14 cellular contexts compared by ENCODE assay signal in genomic region chr6:36947570-36948351, GRCh38. TPM values are rescaled to one million over a fixed set of nuclear protein-coding genes. Genes with fewer than 3 reads are reported as not detected.
DNase-seq lines count a peak whose midpoint lies in the region; ATAC-seq lines count a peak whose summit lies in the region.
"Had no signal": no experiment of that assay in that cellular context is flagged by ENCODE, and none has a peak within 500 bp of the region (broad histone marks: within the 10 kb centered on the region; RNA-seq: fewer than 3 reads in every experiment).

No MANE protein-coding gene starts in this region.

- POLR2A ChIA-PET in activated naive CD8-positive, alpha-beta T cell treated with anti-CD3 and anti-CD28 coated beads, Interleukin-2, amount 10 ng/mL, durations not matched to agents 7 days and 5 days (lab: Charles Lee): interaction anchor here (0.9 to 2.1 kb wide), 2 partner anchors 35 to 38 kb away, joined by 3 to 7 read pairs; partner anchors contain the start of gene MTCH1
- POLR2A ChIA-PET in activated CD4-positive, alpha-beta memory T cell treated with anti-CD3 and anti-CD28 coated beads, Interleukin-2, amount 10 ng/mL, durations not matched to agents 7 days and 5 days (lab: Charles Lee): interaction anchor here (0.7 to 1.6 kb wide), 4 partner anchors 10 to 73 kb away, joined by 3 to 5 read pairs (median 3); partner anchors contain the start of genes C6orf89 and PPIL1

- no peaks in the 10 kb centered on the region for H3K9me3 ChIP-seq in thymus (ENCODE audit: control insufficient read depth)
- H3K9me3 ChIP-seq: BE2C, vagina had no signal

- no peaks in the 10 kb centered on the region for H3K36me3 ChIP-seq in thymus (ENCODE audit: control insufficient read depth, insufficient read depth)
- H3K36me3 ChIP-seq: BE2C, vagina had no signal

- peak; percentile 97 for ATAC-seq in activated naive CD8-positive, alpha-beta T cell treated with anti-CD3 and anti-CD28 coated beads, Interleukin-2, amount 10 ng/mL, durations not matched to agents 7 days and 5 days (ENCODE audit: low read depth)
- no peak for ATAC-seq in GM18498 (IDR thresholded peaks at IDR 0.05; ENCODE audit: unreplicated experiment)
- ATAC-seq in GM21737 (IDR thresholded peaks at IDR 0.05; ENCODE audit: unreplicated experiment): no peak

- peak; percentile 53 for DNase-seq in activated naive CD8-positive, alpha-beta T cell treated with anti-CD3 and anti-CD28 coated beads, Interleukin-2, amount 10 ng/mL, durations not matched to agents 7 days and 5 days
- DNase-seq in activated naive CD8-positive, alpha-beta T cell treated with anti-CD3 and anti-CD28 coated beads for 36 hours: no peak
- peak; percentile 71 for DNase-seq in activated CD4-positive, alpha-beta memory T cell treated with anti-CD3 and anti-CD28 coated beads, Interleukin-2, amount 10 ng/mL, durations not matched to agents 7 days and 5 days
- peak; percentile 82 to 93 for DNase-seq in hippocampal formation (lab: John Stamatoyannopoulos, UW)
- no peak for DNase-seq in NCI-H2227 treated with DMSO at 0.1 percent for 48 hours (lab: John Stamatoyannopoulos, UW)
- DNase-seq: BE2C; NCI-H510A treated with DMSO at 0.1 percent for 48 hours; stimulated activated CD4-positive, alpha-beta T cell treated with anti-CD3 and anti-CD28 coated beads, Interleukin-4, amount 100 ng/mL, for 24 hours; T1000 had no signal

- peak overlapping the region; percentile 53 for H3K27ac ChIP-seq in thymus (ENCODE audit: low read depth)
- H3K27ac ChIP-seq: vagina had no signal

- H3K36me3 Mint-ChIP-seq in activated naive CD8-positive, alpha-beta T cell treated with anti-CD3 and anti-CD28 coated beads, Interleukin-2, amount 10 ng/mL, durations not matched to agents 7 days and 5 days: no peaks in the 10 kb centered on the region
- H3K36me3 Mint-ChIP-seq in activated naive CD8-positive, alpha-beta T cell treated with anti-CD3 and anti-CD28 coated beads for 36 hours: no peaks in the 10 kb centered on the region
- no peaks in the 10 kb centered on the region for H3K36me3 Mint-ChIP-seq in activated CD4-positive, alpha-beta memory T cell treated with anti-CD3 and anti-CD28 coated beads, Interleukin-2, amount 10 ng/mL, durations not matched to agents 7 days and 5 days (ENCODE audit: low read depth)

- H3K27me3 ChIP-seq in thymus (ENCODE audit: control insufficient read depth, insufficient read depth): no peaks in the 10 kb centered on the region
- H3K27me3 ChIP-seq: BE2C, vagina had no signal

- H3K27me3 Mint-ChIP-seq in activated naive CD8-positive, alpha-beta T cell treated with anti-CD3 and anti-CD28 coated beads, Interleukin-2, amount 10 ng/mL, durations not matched to agents 7 days and 5 days: peaks cover 19% of the 10 kb centered on the region
- no peaks in the 10 kb centered on the region for H3K27me3 Mint-ChIP-seq in activated naive CD8-positive, alpha-beta T cell treated with anti-CD3 and anti-CD28 coated beads for 36 hours
- peaks cover 21% of the 10 kb centered on the region for H3K27me3 Mint-ChIP-seq in activated CD4-positive, alpha-beta memory T cell treated with anti-CD3 and anti-CD28 coated beads, Interleukin-2, amount 10 ng/mL, durations not matched to agents 7 days and 5 days

- WGBS in thymus: 58% methylated on average over 12 of the region's 12 CpGs

- peak overlapping the region; percentile 60 for H3K4me3 Mint-ChIP-seq in activated naive CD8-positive, alpha-beta T cell treated with anti-CD3 and anti-CD28 coated beads, Interleukin-2, amount 10 ng/mL, durations not matched to agents 7 days and 5 days
- no peak overlapping the region for H3K4me3 Mint-ChIP-seq in activated naive CD8-positive, alpha-beta T cell treated with anti-CD3 and anti-CD28 coated beads for 36 hours
- peak overlapping the region; percentile 30 for H3K4me3 Mint-ChIP-seq in activated CD4-positive, alpha-beta memory T cell treated with anti-CD3 and anti-CD28 coated beads, Interleukin-2, amount 10 ng/mL, durations not matched to agents 7 days and 5 days

- H3K27ac Mint-ChIP-seq in activated naive CD8-positive, alpha-beta T cell treated with anti-CD3 and anti-CD28 coated beads, Interleukin-2, amount 10 ng/mL, durations not matched to agents 7 days and 5 days: no peak overlapping the region
- H3K27ac Mint-ChIP-seq in activated naive CD8-positive, alpha-beta T cell treated with anti-CD3 and anti-CD28 coated beads for 36 hours: no peak overlapping the region
- H3K27ac Mint-ChIP-seq in activated CD4-positive, alpha-beta memory T cell treated with anti-CD3 and anti-CD28 coated beads, Interleukin-2, amount 10 ng/mL, durations not matched to agents 7 days and 5 days: no peak overlapping the region

- H3K4me1 ChIP-seq in thymus (ENCODE audit: control insufficient read depth, insufficient read depth, low read length): peaks cover 19% of the 10 kb centered on the region
- H3K4me1 ChIP-seq: BE2C, vagina had no signal

- CTCF ChIA-PET in activated CD4-positive, alpha-beta memory T cell treated with anti-CD3 and anti-CD28 coated beads, Interleukin-2, amount 10 ng/mL, durations not matched to agents 7 days and 5 days (lab: Charles Lee): interaction anchor here (0.7 to 1.8 kb wide), 3 partner anchors 8 to 104 kb away, joined by 3 to 5 read pairs (median 3); no protein-coding TSS in a partner anchor

- H3K9me3 Mint-ChIP-seq in activated naive CD8-positive, alpha-beta T cell treated with anti-CD3 and anti-CD28 coated beads, Interleukin-2, amount 10 ng/mL, durations not matched to agents 7 days and 5 days: no peaks in the 10 kb centered on the region
- H3K9me3 Mint-ChIP-seq in activated naive CD8-positive, alpha-beta T cell treated with anti-CD3 and anti-CD28 coated beads for 36 hours: no peaks in the 10 kb centered on the region
- H3K9me3 Mint-ChIP-seq in activated CD4-positive, alpha-beta memory T cell treated with anti-CD3 and anti-CD28 coated beads, Interleukin-2, amount 10 ng/mL, durations not matched to agents 7 days and 5 days: no peaks in the 10 kb centered on the region

- no peak overlapping the region for H3K4me3 ChIP-seq in thymus (ENCODE audit: low read length)
- H3K4me3 ChIP-seq: vagina had no signal

- peaks cover 22% of the 10 kb centered on the region for H3K4me1 Mint-ChIP-seq in activated naive CD8-positive, alpha-beta T cell treated with anti-CD3 and anti-CD28 coated beads, Interleukin-2, amount 10 ng/mL, durations not matched to agents 7 days and 5 days
- H3K4me1 Mint-ChIP-seq in activated naive CD8-positive, alpha-beta T cell treated with anti-CD3 and anti-CD28 coated beads for 36 hours: peaks cover 23% of the 10 kb centered on the region
- peaks cover 38% of the 10 kb centered on the region for H3K4me1 Mint-ChIP-seq in activated CD4-positive, alpha-beta memory T cell treated with anti-CD3 and anti-CD28 coated beads, Interleukin-2, amount 10 ng/mL, durations not matched to agents 7 days and 5 days

RNA-seq across cellular contexts. Expression of gene PI16, which starts 6.8 kb away (rescaled TPM):
- under 1 TPM; 0.37 to 0.86 TPM for total RNA-seq in activated naive CD8-positive, alpha-beta T cell treated with anti-CD3 and anti-CD28 coated beads, Interleukin-2, amount 10 ng/mL, durations not matched to agents 7 days and 5 days
- total RNA-seq in activated naive CD8-positive, alpha-beta T cell treated with anti-CD3 and anti-CD28 coated beads for 36 hours: under 1 TPM; 0.18 to 0.39 TPM
- total RNA-seq in activated CD4-positive, alpha-beta memory T cell treated with anti-CD3 and anti-CD28 coated beads, Interleukin-2, amount 10 ng/mL, durations not matched to agents 7 days and 5 days: 1 to 10 TPM; 7.3 to 8.5 TPM
- polyA plus RNA-seq in thymus: 2.2 TPM
- total RNA-seq: endothelial cell of umbilical vein had no signal

RNA-seq across cellular contexts. Expression of gene MTCH1, which starts 38.2 kb away (rescaled TPM):
- 100 to 1,000 TPM; 135 to 139 TPM for total RNA-seq in activated naive CD8-positive, alpha-beta T cell treated with anti-CD3 and anti-CD28 coated beads, Interleukin-2, amount 10 ng/mL, durations not matched to agents 7 days and 5 days
- 100 to 1,000 TPM; 102 to 103 TPM for total RNA-seq in activated naive CD8-positive, alpha-beta T cell treated with anti-CD3 and anti-CD28 coated beads for 36 hours
- total RNA-seq in activated CD4-positive, alpha-beta memory T cell treated with anti-CD3 and anti-CD28 coated beads, Interleukin-2, amount 10 ng/mL, durations not matched to agents 7 days and 5 days: 100 to 1,000 TPM; 131 TPM
- polyA plus RNA-seq in thymus: 152 TPM

RNA-seq across cellular contexts. Expression of gene FGD2, which starts 57.7 kb away (rescaled TPM):
- total RNA-seq in activated naive CD8-positive, alpha-beta T cell treated with anti-CD3 and anti-CD28 coated beads, Interleukin-2, amount 10 ng/mL, durations not matched to agents 7 days and 5 days: 10 to 100 TPM in 1 of 2 experiments, 1 to 10 TPM in 1; 9.8 to 12.4 TPM
- total RNA-seq in activated naive CD8-positive, alpha-beta T cell treated with anti-CD3 and anti-CD28 coated beads for 36 hours: 1 to 10 TPM; 1.7 to 1.8 TPM
- total RNA-seq in activated CD4-positive, alpha-beta memory T cell treated with anti-CD3 and anti-CD28 coated beads, Interleukin-2, amount 10 ng/mL, durations not matched to agents 7 days and 5 days: 1 to 10 TPM; 4.7 to 4.9 TPM
- polyA plus RNA-seq in thymus: 22.1 TPM
- total RNA-seq: endothelial cell of umbilical vein had no signal
- polyA plus RNA-seq: endothelial cell of umbilical vein had no signal

Comparison
In these comparisons a context has a peak if more than half of its experiments do, and no peak if none do; other contexts are left out.
1. DNase-seq: peak in activated naive CD8-positive, alpha-beta T cell treated with anti-CD3 and anti-CD28 coated beads, Interleukin-2, amount 10 ng/mL, durations not matched to agents 7 days and 5 days (single experiment), activated CD4-positive, alpha-beta memory T cell treated with anti-CD3 and anti-CD28 coated beads, Interleukin-2, amount 10 ng/mL, durations not matched to agents 7 days and 5 days (single experiment) and hippocampal formation (2 of 2); none in activated naive CD8-positive, alpha-beta T cell treated with anti-CD3 and anti-CD28 coated beads for 36 hours (single experiment) and NCI-H2227 treated with DMSO at 0.1 percent for 48 hours (single experiment).
2. RNA of gene PI16, which starts 6.8 kb away (total RNA-seq): 7.3 to 8.5 TPM in activated CD4-positive, alpha-beta memory T cell treated with anti-CD3 and anti-CD28 coated beads, Interleukin-2, amount 10 ng/mL, durations not matched to agents 7 days and 5 days; 0.37 to 0.86 TPM in activated naive CD8-positive, alpha-beta T cell treated with anti-CD3 and anti-CD28 coated beads, Interleukin-2, amount 10 ng/mL, durations not matched to agents 7 days and 5 days and 0.18 to 0.39 TPM in activated naive CD8-positive, alpha-beta T cell treated with anti-CD3 and anti-CD28 coated beads for 36 hours; every median in the first group is over 4 times any median in the second.